In the genomic region with DNA sequence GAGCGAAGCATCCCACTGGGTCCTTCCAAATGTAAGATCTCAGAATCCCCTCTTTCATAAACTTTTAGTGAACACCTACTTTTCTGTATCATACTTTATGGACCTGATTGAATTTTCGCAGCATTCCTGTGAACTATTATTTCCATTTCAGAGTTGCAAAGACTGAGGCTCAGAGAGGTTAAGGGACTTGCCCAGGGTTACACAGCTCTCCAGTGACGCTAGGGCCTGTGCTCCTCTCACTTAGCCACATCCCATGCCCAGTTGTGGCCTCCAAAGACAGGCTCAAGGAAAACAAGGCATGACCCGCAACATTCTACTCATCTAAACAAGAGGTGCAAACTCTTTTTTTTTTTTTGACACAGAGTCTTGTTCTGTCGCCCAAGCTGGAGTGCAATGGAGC, we compare ENCODE assay signal across 20 cellular contexts. TPM values are rescaled to one million over a fixed set of nuclear protein-coding genes. Genes with fewer than 3 reads are reported as not detected.
DNase-seq lines count a peak whose midpoint lies in the region; ATAC-seq and TF ChIP-seq lines count a peak whose summit lies in the region.
"Had no signal": no experiment of that assay in that cellular context is flagged by ENCODE, and none has a peak within 500 bp of the region (broad histone marks: within the 10 kb centered on the region; RNA-seq: fewer than 3 reads in every experiment).

No MANE protein-coding gene starts in this region.

- intact Hi-C loops in Caco-2 (cut with micrococcal nuclease; ENCODE audit: unreplicated experiment): no loop called here
- intact Hi-C loops in spleen (cut with DNase I; ENCODE audit: low total_unique reads): no loop called here
- intact Hi-C loops in activated CD4-positive, alpha-beta T cell treated with anti-CD3 and anti-CD28 coated beads, Interleukin-2, amount 10 ng/mL, durations not matched to agents 24 days and 14 days (cut with micrococcal nuclease): no loop called here

- H3K9me3 ChIP-seq in Caco-2: no peaks in the 10 kb centered on the region
- H3K9me3 ChIP-seq in RWPE2 (ENCODE audit: severe bottlenecking): no peaks in the 10 kb centered on the region
- no peaks in the 10 kb centered on the region for H3K9me3 ChIP-seq in spleen

- DNase-seq in Caco-2: no peak
- DNase-seq in RWPE2 (ENCODE audit: low spot score): no peak
- DNase-seq in epithelial cell of prostate (ENCODE audit: low read depth, low spot score): no peak
- DNase-seq in spleen: peak; percentile 1
- DNase-seq in activated CD4-positive, alpha-beta T cell treated with anti-CD3 and anti-CD28 coated beads, Interleukin-2, amount 10 ng/mL, durations not matched to agents 24 days and 14 days: no peak
- DNase-seq in GM13976 (ENCODE audit: low spot score): no peak
- DNase-seq: ACHN; Calu3; CD4-positive, alpha-beta T cell; DMS53; DND-41; EL; H7; KG1 had no signal

- ATAC-seq in RWPE2 (ENCODE audit: low read depth): no peak
- ATAC-seq in activated T-helper 17 cell treated with anti-CD3 and anti-CD28 coated beads, Interleukin-2, amount 50 U/mL, for 72 hours (replicated peaks): no peak

- CTCF ChIA-PET in Caco-2 (lab: Charles Lee): no interaction called here

- H3K36me3 ChIP-seq in Caco-2 (ENCODE audit: control insufficient read depth, insufficient read depth, low read length) (no peaks in the 10 kb centered on the region), RWPE2 (ENCODE audit: low read depth) (no peaks in the 10 kb centered on the region), spleen (no peaks in the 10 kb centered on the region)

- no TSS peak for BruUV-seq in Caco-2 (replicated peaks; lab: Mats Ljungman, UMichigan)

- H3K4me3 ChIP-seq in Caco-2 (ENCODE audit: low read depth, low read length): no peak overlapping the region
- no peak overlapping the region for H3K4me3 ChIP-seq in RWPE2 (ENCODE audit: severe bottlenecking)
- H3K4me3 ChIP-seq in spleen: no peak overlapping the region
- H3K4me3 ChIP-seq: GM23338 had no signal

- in situ Hi-C loops in GM13976 (cut with MboI; ENCODE audit: low sequenced_read_pairs, unreplicated experiment): no loop called here

- H3K9me3 Mint-ChIP-seq in Caco-2 (ENCODE audit: unreplicated experiment): no peaks in the 10 kb centered on the region
- no peaks in the 10 kb centered on the region for H3K9me3 Mint-ChIP-seq in activated CD4-positive, alpha-beta T cell treated with anti-CD3 and anti-CD28 coated beads, Interleukin-2, amount 10 ng/mL, durations not matched to agents 24 days and 14 days
- no peaks in the 10 kb centered on the region for H3K9me3 Mint-ChIP-seq in activated T-helper 17 cell treated with anti-CD3 and anti-CD28 coated beads, Interleukin-2, amount 50 U/mL, for 72 hours
- H3K9me3 Mint-ChIP-seq: CD4-positive, alpha-beta T cell; IgD-negative memory B cell had no signal

- no peak for TF ChIP-seq POLR2A in spleen (IDR thresholded peaks at IDR 0.05)

- H3K4me1 ChIP-seq in Caco-2 (peaks cover 9% of the 10 kb centered on the region), RWPE2 (ENCODE audit: insufficient read depth, poor library complexity, severe bottlenecking) (peaks cover 20% of the 10 kb centered on the region), spleen (peaks cover 0 to 2% (median 0%) of the 10 kb centered on the region in 6 donors)

- H3K27me3 Mint-ChIP-seq in Caco-2 (ENCODE audit: insufficient read depth, unreplicated experiment): no peaks in the 10 kb centered on the region
- H3K27me3 Mint-ChIP-seq in activated CD4-positive, alpha-beta T cell treated with anti-CD3 and anti-CD28 coated beads, Interleukin-2, amount 10 ng/mL, durations not matched to agents 24 days and 14 days: no peaks in the 10 kb centered on the region
- peaks cover 6% of the 10 kb centered on the region for H3K27me3 Mint-ChIP-seq in activated T-helper 17 cell treated with anti-CD3 and anti-CD28 coated beads, Interleukin-2, amount 50 U/mL, for 72 hours
- H3K27me3 Mint-ChIP-seq: CD4-positive, alpha-beta T cell had no signal

- WGBS in spleen, 5 donors: 90 to 97% (median 94%) methylated on average over 5 of the region's 5 CpGs

- peaks cover 15% of the 10 kb centered on the region for H3K4me1 Mint-ChIP-seq in Caco-2 (ENCODE audit: low read depth, unreplicated experiment)
- no peaks in the 10 kb centered on the region for H3K4me1 Mint-ChIP-seq in activated CD4-positive, alpha-beta T cell treated with anti-CD3 and anti-CD28 coated beads, Interleukin-2, amount 10 ng/mL, durations not matched to agents 24 days and 14 days
- H3K4me1 Mint-ChIP-seq in activated T-helper 17 cell treated with anti-CD3 and anti-CD28 coated beads, Interleukin-2, amount 50 U/mL, for 72 hours: no peaks in the 10 kb centered on the region

- TF ChIP-seq CTCF in Caco-2 (IDR thresholded peaks at IDR 0.05; ENCODE audit: insufficient read depth in 1 of 2, low read depth in 1 of 2, low read length in 1 of 2, severe bottlenecking in 1 of 2, unreplicated experiment in 1 of 2): no peak
- no peak for TF ChIP-seq CTCF in RWPE2 (IDR thresholded peaks at IDR 0.05; ENCODE audit: poor library complexity, severe bottlenecking)
- no peak for TF ChIP-seq CTCF in spleen (IDR thresholded peaks at IDR 0.05 in 8 of 11, conservative IDR thresholded peaks at IDR 0.05 in 3 of 11)
- TF ChIP-seq CTCF in GM13976 (IDR thresholded peaks at IDR 0.05; ENCODE audit: borderline replicate concordance, control extremely low read depth, extremely low read depth, insufficient read depth, missing control alignments): no peak

- H3K27ac Mint-ChIP-seq in Caco-2 (ENCODE audit: unreplicated experiment): peak overlapping the region; percentile 79
- no peak overlapping the region for H3K27ac Mint-ChIP-seq in activated CD4-positive, alpha-beta T cell treated with anti-CD3 and anti-CD28 coated beads, Interleukin-2, amount 10 ng/mL, durations not matched to agents 24 days and 14 days
- H3K27ac Mint-ChIP-seq in activated T-helper 17 cell treated with anti-CD3 and anti-CD28 coated beads, Interleukin-2, amount 50 U/mL, for 72 hours: no peak overlapping the region
- H3K27ac Mint-ChIP-seq: CD4-positive, alpha-beta T cell; IgD-negative memory B cell had no signal

- H3K27ac ChIP-seq in RWPE2 (ENCODE audit: poor library complexity, severe bottlenecking) (peak overlapping the region; percentile 79), epithelial cell of prostate (peak overlapping the region; percentile 79), spleen (no peak overlapping the region)
- H3K27ac ChIP-seq: C4-2B had no signal

- no peak overlapping the region for H3K4me3 Mint-ChIP-seq in Caco-2 (ENCODE audit: unreplicated experiment)
- H3K4me3 Mint-ChIP-seq in activated CD4-positive, alpha-beta T cell treated with anti-CD3 and anti-CD28 coated beads, Interleukin-2, amount 10 ng/mL, durations not matched to agents 24 days and 14 days: no peak overlapping the region
- H3K4me3 Mint-ChIP-seq in activated T-helper 17 cell treated with anti-CD3 and anti-CD28 coated beads, Interleukin-2, amount 50 U/mL, for 72 hours: no peak overlapping the region
- H3K4me3 Mint-ChIP-seq: CD4-positive, alpha-beta T cell; GM23338 had no signal

- H3K36me3 Mint-ChIP-seq in Caco-2 (ENCODE audit: insufficient read depth, unreplicated experiment): no peaks in the 10 kb centered on the region
- no peaks in the 10 kb centered on the region for H3K36me3 Mint-ChIP-seq in activated CD4-positive, alpha-beta T cell treated with anti-CD3 and anti-CD28 coated beads, Interleukin-2, amount 10 ng/mL, durations not matched to agents 24 days and 14 days (ENCODE audit: low read depth)
- H3K36me3 Mint-ChIP-seq in activated T-helper 17 cell treated with anti-CD3 and anti-CD28 coated beads, Interleukin-2, amount 50 U/mL, for 72 hours (ENCODE audit: low read depth): no peaks in the 10 kb centered on the region
- H3K36me3 Mint-ChIP-seq: IgD-negative memory B cell had no signal

- H3K27me3 ChIP-seq in Caco-2 (replicated peaks; ENCODE audit: control insufficient read depth, insufficient read depth, low read length) (no peaks in the 10 kb centered on the region), RWPE2 (ENCODE audit: insufficient read depth, poor library complexity, severe bottlenecking) (no peaks in the 10 kb centered on the region), spleen (replicated peaks in 1 of 7) (no peaks in the 10 kb centered on the region)

- POLR2A ChIA-PET in Caco-2 (lab: Charles Lee): no interaction called here

RNA-seq across cellular contexts. Expression of gene SPPL3, which starts 25.9 kb away (rescaled TPM):
- total RNA-seq in Caco-2 (2022) (63.4 and 65.6 TPM in 2 replicates), spleen (10 to 100 TPM; 41.0 to 76.9 (median 47.6) TPM)
- polyA plus RNA-seq in spleen: 10 to 100 TPM in 2 of 3 donors, 1 to 10 TPM in 1; 9.0 to 13.6 (median 10.7) TPM
- 28.2 and 33.6 TPM in 2 replicates for total RNA-seq in activated CD4-positive, alpha-beta T cell treated with anti-CD3 and anti-CD28 coated beads, Interleukin-2, amount 10 ng/mL, durations not matched to agents 24 days and 14 days
- 10 to 100 TPM; 33.7 to 34.5 TPM for total RNA-seq in activated T-helper 17 cell treated with anti-CD3 and anti-CD28 coated beads, Interleukin-2, amount 50 U/mL, for 72 hours

RNA-seq across cellular contexts. Expression of gene HNF1A, which starts 48.3 kb away (rescaled TPM):
- total RNA-seq in Caco-2 (2022) (37.1 and 41.2 TPM in 2 replicates), spleen (not detected)
- not detected for polyA plus RNA-seq in spleen
- total RNA-seq in activated CD4-positive, alpha-beta T cell treated with anti-CD3 and anti-CD28 coated beads, Interleukin-2, amount 10 ng/mL, durations not matched to agents 24 days and 14 days: not detected in 2 replicates
- not detected for total RNA-seq in activated T-helper 17 cell treated with anti-CD3 and anti-CD28 coated beads, Interleukin-2, amount 50 U/mL, for 72 hours
- total RNA-seq: CD4-positive, alpha-beta T cell; G401; GM23338; H7 had no signal
- polyA plus RNA-seq: BJ, IgD-negative memory B cell had no signal

Comparison
In these comparisons a context has a peak if more than half of its experiments do, and no peak if none do; other contexts are left out.
1. H3K27ac ChIP-seq: peak in RWPE2 (single experiment) and epithelial cell of prostate (single experiment); none in spleen (0 of 8).
2. RNA of gene HNF1A, which starts 48.3 kb away (total RNA-seq): 37.1 to 41.2 TPM in Caco-2; not detected in spleen, not detected in activated CD4-positive, alpha-beta T cell treated with anti-CD3 and anti-CD28 coated beads, Interleukin-2, amount 10 ng/mL, durations not matched to agents 24 days and 14 days and not detected in activated T-helper 17 cell treated with anti-CD3 and anti-CD28 coated beads, Interleukin-2, amount 50 U/mL, for 72 hours; every median in the first group is over 10 times any median in the second.